ENCODE assay signal across 26 cellular contexts in the genomic region with DNA sequence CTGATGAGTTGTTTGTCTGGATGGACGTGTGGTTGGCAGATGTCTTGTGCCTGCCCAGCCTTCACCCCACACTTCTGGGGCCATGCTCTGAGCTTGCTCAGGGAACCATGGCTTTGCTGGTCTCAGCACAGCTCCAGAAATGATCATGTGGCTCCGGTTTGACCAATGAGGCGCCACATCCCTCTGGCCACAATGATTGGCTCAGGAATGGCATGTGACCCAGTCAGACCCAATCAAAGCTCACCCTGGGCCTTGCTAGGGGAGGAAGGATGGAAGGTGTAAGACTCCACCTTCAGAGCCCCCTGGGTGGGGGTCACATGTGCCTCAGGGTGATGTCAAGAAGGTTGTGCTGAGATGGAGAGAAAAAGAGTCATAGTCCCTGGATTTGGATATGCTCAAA.
DNase-seq lines count a peak whose midpoint lies in the region; ATAC-seq, FAIRE-seq and TF ChIP-seq lines count a peak whose summit lies in the region.
"Had no signal": no experiment of that assay in that cellular context is flagged by ENCODE, and none has a peak within 500 bp of the region (broad histone marks: within the 10 kb centered on the region; RNA-seq: fewer than 3 reads in every experiment).

No MANE protein-coding gene starts in this region.

- intact Hi-C loops in MCF 10A (cut with micrococcal nuclease) (no loop called here), breast epithelium (cut with DNase I; ENCODE audit: low total_unique reads) (no loop called here), testis (cut with DNase I; ENCODE audit: low total_unique reads) (no loop called here)

- H3K36me3 Mint-ChIP-seq in MCF 10A (ENCODE audit: insufficient read depth, unreplicated experiment), result no peaks in the 10 kb centered on the region
- H3K36me3 Mint-ChIP-seq: CD4-positive, CD25-positive, alpha-beta regulatory T cell had no signal

- H3K4me1 Mint-ChIP-seq in MCF 10A (ENCODE audit: insufficient read depth, unreplicated experiment), result peaks cover 27% of the 10 kb centered on the region
- H3K4me1 Mint-ChIP-seq: CD4-positive, CD25-positive, alpha-beta regulatory T cell had no signal

- H3K4me3 Mint-ChIP-seq in MCF 10A (ENCODE audit: unreplicated experiment), result no peak overlapping the region
- H3K4me3 Mint-ChIP-seq: CD4-positive, CD25-positive, alpha-beta regulatory T cell had no signal

- WGBS in testis, 2 donors, result 83 to 95% methylated on average over 2 to 3 of the region's 3 CpGs

- H3K27ac ChIP-seq in breast epithelium (no peak overlapping the region), RWPE1 (peak overlapping the region; percentile 47), testis (no peak overlapping the region)
- H3K27ac ChIP-seq: BLaER1 had no signal

- peak overlapping the region; percentile 66 for H3K27ac Mint-ChIP-seq in MCF 10A (ENCODE audit: low read depth, unreplicated experiment)
- H3K27ac Mint-ChIP-seq: CD4-positive, CD25-positive, alpha-beta regulatory T cell had no signal

- no peak for ATAC-seq in HG03175 (IDR thresholded peaks at IDR 0.05; ENCODE audit: unreplicated experiment)

- H3K4me3 ChIP-seq in breast epithelium (no peak overlapping the region), bronchial epithelial cell (ENCODE audit: low read depth, low read length) (no peak overlapping the region), testis (no peak overlapping the region)
- H3K4me3 ChIP-seq: BLaER1 had no signal

- H3K36me3 ChIP-seq in breast epithelium (no peaks in the 10 kb centered on the region), bronchial epithelial cell (ENCODE audit: control insufficient read depth, insufficient read depth, low read length) (no peaks in the 10 kb centered on the region), testis (ENCODE audit: low read depth, missing control alignments) (no peaks in the 10 kb centered on the region)
- H3K36me3 ChIP-seq: BLaER1 had no signal

- TF ChIP-seq CTCF in MCF 10A (IDR thresholded peaks at IDR 0.05; ENCODE audit: unreplicated experiment) (no peak), breast epithelium (IDR thresholded peaks at IDR 0.05) (no peak), RWPE1 (conservative IDR thresholded peaks at IDR 0.05; ENCODE audit: low read depth) (no peak), bronchial epithelial cell (IDR thresholded peaks at IDR 0.05; ENCODE audit: insufficient read depth, low read length, severe bottlenecking) (no peak), testis (IDR thresholded peaks at IDR 0.05) (no peak)

- POLR2A ChIA-PET in MCF 10A (lab: Yijun Ruan, JAX), result interaction anchor here (0.6 to 1.3 kb wide), 3 partner anchors 9 to 283 kb away, joined by 3 to 5 read pairs (median 3); no protein-coding TSS in a partner anchor
- POLR2A ChIA-PET in RWPE1 (lab: Yijun Ruan, JAX; ENCODE audit: low non-redundant PET), result no interaction called here

- no peaks in the 10 kb centered on the region for H3K27me3 ChIP-seq in breast epithelium
- no peaks in the 10 kb centered on the region for H3K27me3 ChIP-seq in bronchial epithelial cell (ENCODE audit: control insufficient read depth, insufficient read depth, low read length)
- H3K27me3 ChIP-seq in testis, result no peaks in the 10 kb centered on the region
- H3K27me3 ChIP-seq: BLaER1 had no signal

- H3K9me3 Mint-ChIP-seq in MCF 10A (ENCODE audit: unreplicated experiment), result no peaks in the 10 kb centered on the region

- no peaks in the 10 kb centered on the region for H3K9me3 ChIP-seq in breast epithelium
- no peaks in the 10 kb centered on the region for H3K9me3 ChIP-seq in testis

- H3K27me3 Mint-ChIP-seq in MCF 10A (ENCODE audit: insufficient read depth, unreplicated experiment), result no peaks in the 10 kb centered on the region

- CTCF ChIA-PET in MCF 10A (lab: Yijun Ruan, JAX) (interaction anchor here (0.7 to 1.7 kb wide), 2 partner anchors 553 to 619 kb away, joined by 5 read pairs; no protein-coding TSS in a partner anchor), RWPE1 (lab: Yijun Ruan, JAX) (interaction anchor here (0.6 kb wide), 1 partner anchor 444 kb away, joined by 3 read pairs; no protein-coding TSS in a partner anchor)

- TF ChIP-seq POLR2A in breast epithelium (IDR thresholded peaks at IDR 0.05), result no peak
- TF ChIP-seq POLR2A in testis (IDR thresholded peaks at IDR 0.05), result no peak

- peak; percentile 40 for FAIRE-seq in bronchial epithelial cell (lab: Jason Lieb, UNC)
- FAIRE-seq: GM12891, GM19239 had no signal

- no TSS peak for BruUV-seq in MCF 10A (replicated peaks; lab: Mats Ljungman, UMichigan)

- no peak for DNase-seq in MCF 10A (ENCODE audit: unreplicated experiment)
- DNase-seq in breast epithelium (ENCODE audit: low spot score in 2 of 2), result no peak
- peak; percentile 25 for DNase-seq in RWPE1 (ENCODE audit: low spot score)
- DNase-seq in bronchial epithelial cell (ENCODE audit: low read depth), result no peak
- DNase-seq in testis, result peak; percentile 65
- DNase-seq in SHP77 (lab: John Stamatoyannopoulos, UW), result no peak
- no peak for DNase-seq in D341Med (ENCODE audit: low spot score)
- DNase-seq: 8988T; CD4-positive, CD25-positive, alpha-beta regulatory T cell; DMS79; GDM1; H7; KG1; MM.1S; NCI-H1048; NCI-H1417; NCI-H1694; NCI-H2029 treated with DMSO at 0.1 percent for 48 hours; NCI-H526 treated with DMSO at 0.1 percent for 48 hours; OCI-M1; Right ventricle myocardium superior; T-helper 1 cell had no signal

- H3K4me1 ChIP-seq in breast epithelium (no peaks in the 10 kb centered on the region), testis (peaks cover 24% of the 10 kb centered on the region)
- H3K4me1 ChIP-seq: BLaER1 had no signal

Comparison
In these comparisons a context has a peak if more than half of its experiments do, and no peak if none do; other contexts are left out.
1. DNase-seq: peak in RWPE1 (single experiment) and testis (single experiment); none in MCF 10A (single experiment), breast epithelium (0 of 2), bronchial epithelial cell (single experiment), SHP77 (0 of 2) and D341Med (single experiment).